Comparison of ENCODE assay signal across 19 cellular contexts in genomic region chr18:54453996-54454395, GRCh38.
DNase-seq lines count a peak whose midpoint lies in the region; ATAC-seq, FAIRE-seq and TF ChIP-seq lines count a peak whose summit lies in the region.
"Had no signal": no experiment of that assay in that cellular context is flagged by ENCODE, and none has a peak within 500 bp of the region (broad histone marks: within the 10 kb centered on the region; RNA-seq: fewer than 3 reads in every experiment).

No MANE protein-coding gene starts in this region.

- no peaks in the 10 kb centered on the region for H4K20me1 ChIP-seq in HepG2 (ENCODE audit: insufficient read depth, low read length)
- H4K20me1 ChIP-seq: BLaER1 treated with 17β-estradiol and CSF1 and Interleukin-3, amounts not matched to agents 10 nM and 100 nM had no signal

- no peak for TF ChIP-seq RAD21 in HepG2 (CRISPR knock-in tag; IDR thresholded peaks at IDR 0.05)

- H3K79me2 ChIP-seq in HepG2 (ENCODE audit: insufficient read depth, low read length) = no peaks in the 10 kb centered on the region

- intact Hi-C loops in HepG2 (cut with micrococcal nuclease; ENCODE audit: unreplicated experiment) = no loop called here
- intact Hi-C loops in right lobe of liver (cut with DNase I) = no loop called here
- intact Hi-C loops in lower lobe of right lung (cut with DNase I) = no loop called here

- no peak overlapping the region for H3K4me3 Mint-ChIP-seq in T-helper 2 cell treated with Interferon-gamma antibody and Interleukin-4, amounts not matched to agents 5 μg/mL and 100 μg/mL, for 36 hours
- H3K4me3 Mint-ChIP-seq: CD4-positive, CD25-positive, alpha-beta regulatory T cell had no signal

- ATAC-seq in HepG2 (no peak), right lobe of liver (no peak), lower lobe of right lung (no peak)

- CTCF ChIA-PET in HepG2 (lab: Yijun Ruan, JAX; ENCODE audit: low intra/inter-chr PET ratio, low total read pairs) = no interaction called here

- H3K9me3 Mint-ChIP-seq in T-helper 2 cell treated with Interferon-gamma antibody and Interleukin-4, amounts not matched to agents 5 μg/mL and 100 μg/mL, for 36 hours = no peaks in the 10 kb centered on the region

- H3K27me3 Mint-ChIP-seq in T-helper 2 cell treated with Interferon-gamma antibody and Interleukin-4, amounts not matched to agents 5 μg/mL and 100 μg/mL, for 36 hours (ENCODE audit: low read depth) = no peaks in the 10 kb centered on the region

- no peak for DNase-seq in HepG2 (ENCODE audit: low spot score)
- no peak for DNase-seq in right lobe of liver
- peak; percentile 3 for DNase-seq in M059J (ENCODE audit: low read depth)
- peak; percentile 69 for DNase-seq in bronchial epithelial cell (ENCODE audit: low read depth)
- no peak for DNase-seq in erythroblast (lab: John Stamatoyannopoulos, UW)
- DNase-seq in T-helper 2 cell treated with Interferon-gamma antibody and Interleukin-4, amounts not matched to agents 5 μg/mL and 100 μg/mL, for 36 hours (ENCODE audit: low spot score) = no peak
- no peak for DNase-seq in lower lobe of right lung
- DNase-seq in hypothalamus (lab: John Stamatoyannopoulos, UW) = no peak
- DNase-seq: ACHN; CD4-positive, CD25-positive, alpha-beta regulatory T cell; DMS 273 treated with DMSO at 0.1 percent for 48 hours; DMS79 treated with DMSO at 0.1 percent for 48 hours; EL; GDM1; HCEC 1CT had no signal

- in situ Hi-C loops in HepG2 (cut with HindIII; ENCODE audit: extremely low pct_ligation_motif_present, low pct_unique_long_range_greater_than_20kb) = loop anchor here (10.0 kb wide), 1 partner anchor 191 kb away; no protein-coding TSS in a partner anchor

- no peaks in the 10 kb centered on the region for H3K36me3 Mint-ChIP-seq in T-helper 2 cell treated with Interferon-gamma antibody and Interleukin-4, amounts not matched to agents 5 μg/mL and 100 μg/mL, for 36 hours (ENCODE audit: low read depth)
- H3K36me3 Mint-ChIP-seq: CD4-positive, CD25-positive, alpha-beta regulatory T cell had no signal

- no peak overlapping the region for H2AFZ ChIP-seq in HepG2 (ENCODE audit: low read length)

- H3K4me1 ChIP-seq in HepG2 (ENCODE audit: insufficient read depth, low read length) (no peaks in the 10 kb centered on the region), right lobe of liver (no peaks in the 10 kb centered on the region), lower lobe of right lung (no peaks in the 10 kb centered on the region)
- H3K4me1 ChIP-seq: BLaER1 treated with 17β-estradiol and CSF1 and Interleukin-3, amounts not matched to agents 10 nM and 100 nM had no signal

- no peaks in the 10 kb centered on the region for H3K9me3 ChIP-seq in HepG2 (ENCODE audit: low read length)
- H3K9me3 ChIP-seq in right lobe of liver = no peaks in the 10 kb centered on the region
- H3K9me3 ChIP-seq in lower lobe of right lung = no peaks in the 10 kb centered on the region
- H3K9me3 ChIP-seq: BLaER1 treated with 17β-estradiol and CSF1 and Interleukin-3, amounts not matched to agents 10 nM and 100 nM had no signal

- H3K36me3 ChIP-seq in HepG2 (replicated peaks in 1 of 2; ENCODE audit: control insufficient read depth in 1 of 2, insufficient read depth in 2 of 2, low read length in 2 of 2) (no peaks in the 10 kb centered on the region), right lobe of liver (no peaks in the 10 kb centered on the region), bronchial epithelial cell (ENCODE audit: control insufficient read depth, insufficient read depth, low read length) (no peaks in the 10 kb centered on the region), lower lobe of right lung (no peaks in the 10 kb centered on the region)
- H3K36me3 ChIP-seq: BLaER1 treated with 17β-estradiol and CSF1 and Interleukin-3, amounts not matched to agents 10 nM and 100 nM had no signal

- H3K27me3 ChIP-seq in HepG2 (ENCODE audit: control insufficient read depth in 1 of 2, insufficient read depth in 2 of 2, low read length in 2 of 2) (no peaks in the 10 kb centered on the region; a peak in 1 of 5 replicates), right lobe of liver (no peaks in the 10 kb centered on the region), bronchial epithelial cell (ENCODE audit: control insufficient read depth, insufficient read depth, low read length) (no peaks in the 10 kb centered on the region), lower lobe of right lung (ENCODE audit: low read depth) (no peaks in the 10 kb centered on the region)
- H3K27me3 ChIP-seq: BLaER1 treated with 17β-estradiol and CSF1 and Interleukin-3, amounts not matched to agents 10 nM and 100 nM had no signal

- no peak overlapping the region for H3K27ac ChIP-seq in HepG2 (ENCODE audit: extremely low read length, insufficient read depth, low read length)
- H3K27ac ChIP-seq in right lobe of liver = no peak overlapping the region
- H3K27ac ChIP-seq in lower lobe of right lung = no peak overlapping the region
- H3K27ac ChIP-seq: BLaER1 treated with 17β-estradiol and CSF1 and Interleukin-3, amounts not matched to agents 10 nM and 100 nM had no signal

- no peak overlapping the region for H3K4me2 ChIP-seq in HepG2 (ENCODE audit: low read depth, low read length)
- H3K4me2 ChIP-seq: BLaER1 treated with 17β-estradiol and CSF1 and Interleukin-3, amounts not matched to agents 10 nM and 100 nM had no signal

- H3K4me3 ChIP-seq in HepG2 (replicated peaks in 1 of 3; ENCODE audit: insufficient read depth in 1 of 3, low read depth in 2 of 3, low read length in 3 of 3) (no peak overlapping the region), right lobe of liver (no peak overlapping the region), bronchial epithelial cell (ENCODE audit: low read depth, low read length) (no peak overlapping the region), lower lobe of right lung (no peak overlapping the region)
- H3K4me3 ChIP-seq: BLaER1 treated with 17β-estradiol and CSF1 and Interleukin-3, amounts not matched to agents 10 nM and 100 nM had no signal

- BruUV-seq in HepG2 (replicated peaks; lab: Mats Ljungman, UMichigan) = no TSS peak

- no peaks in the 10 kb centered on the region for H3K4me1 Mint-ChIP-seq in T-helper 2 cell treated with Interferon-gamma antibody and Interleukin-4, amounts not matched to agents 5 μg/mL and 100 μg/mL, for 36 hours (ENCODE audit: low read depth)
- H3K4me1 Mint-ChIP-seq: CD4-positive, CD25-positive, alpha-beta regulatory T cell had no signal

- TF ChIP-seq EP300 in HepG2 (IDR thresholded peaks at IDR 0.05; ENCODE audit: low read depth in 2 of 2, low read length in 2 of 2) (no peak), HepG2 (CRISPR knock-in tag; IDR thresholded peaks at IDR 0.05; ENCODE audit: borderline replicate concordance) (no peak)

- POLR2A ChIA-PET in HepG2 (lab: Yijun Ruan, JAX) = no interaction called here

- H3K27ac Mint-ChIP-seq in T-helper 2 cell treated with Interferon-gamma antibody and Interleukin-4, amounts not matched to agents 5 μg/mL and 100 μg/mL, for 36 hours = no peak overlapping the region
- H3K27ac Mint-ChIP-seq: CD4-positive, CD25-positive, alpha-beta regulatory T cell had no signal

- TF ChIP-seq CTCF in HepG2 (CRISPR knock-in tag; IDR thresholded peaks at IDR 0.05) (no peak), right lobe of liver (IDR thresholded peaks at IDR 0.05) (no peak), bronchial epithelial cell (IDR thresholded peaks at IDR 0.05; ENCODE audit: insufficient read depth, low read length, severe bottlenecking) (no peak), lower lobe of right lung (IDR thresholded peaks at IDR 0.05) (no peak)

- no peak for TF ChIP-seq POLR2A in HepG2 (IDR thresholded peaks at IDR 0.05; ENCODE audit: insufficient read depth in 1 of 2, low read depth in 2 of 2, low read length in 2 of 2)
- TF ChIP-seq POLR2A in right lobe of liver (IDR thresholded peaks at IDR 0.05) = no peak
- no peak for TF ChIP-seq POLR2A in erythroblast (IDR thresholded peaks at IDR 0.05; ENCODE audit: low read length)

- H3K9ac ChIP-seq in HepG2 (ENCODE audit: insufficient read depth, low read depth, low read length) = no peak overlapping the region
- H3K9ac ChIP-seq: BLaER1 treated with 17β-estradiol and CSF1 and Interleukin-3, amounts not matched to agents 10 nM and 100 nM had no signal

- FAIRE-seq in HepG2 (lab: Jason Lieb, UNC) (no peak), bronchial epithelial cell (lab: Jason Lieb, UNC) (no peak)
- FAIRE-seq: GM12892, H1, HTR-8/SVneo had no signal

TF ChIP-seq in HepG2, 621 proteins besides CTCF, POLR2A, EP300 and RAD21:
- no peak for TF ChIP-seq NKX3-1 (CRISPR knock-in tag; IDR thresholded peaks at IDR 0.05)
- no peak for TF ChIP-seq TERF1 (CRISPR knock-in tag; IDR thresholded peaks at IDR 0.05)
- peak; percentile 53 for TF ChIP-seq CREB1 (IDR thresholded peaks at IDR 0.05)
- no peak for TF ChIP-seq CREB1 (CRISPR knock-in tag; IDR thresholded peaks at IDR 0.05)

Comparison
In these comparisons a context has a peak if more than half of its experiments do, and no peak if none do; other contexts are left out.
1. DNase-seq: peak in M059J (single experiment) and bronchial epithelial cell (single experiment); none in HepG2 (single experiment), right lobe of liver (0 of 3), erythroblast (0 of 2), T-helper 2 cell treated with Interferon-gamma antibody and Interleukin-4, amounts not matched to agents 5 μg/mL and 100 μg/mL, for 36 hours (single experiment), lower lobe of right lung (single experiment) and hypothalamus (0 of 51).